ENCODE assay signal across 1 cellular context in genomic region chr2:240620859-240621258, GRCh38.
TF ChIP-seq lines count a peak whose summit lies in the region.

No MANE protein-coding gene starts in this region.

TF ChIP-seq in GM23338, 12 proteins besides CTCF, POLR2A, EP300 and RAD21 (continued from another document):
- TF ChIP-seq, protein P1, sequence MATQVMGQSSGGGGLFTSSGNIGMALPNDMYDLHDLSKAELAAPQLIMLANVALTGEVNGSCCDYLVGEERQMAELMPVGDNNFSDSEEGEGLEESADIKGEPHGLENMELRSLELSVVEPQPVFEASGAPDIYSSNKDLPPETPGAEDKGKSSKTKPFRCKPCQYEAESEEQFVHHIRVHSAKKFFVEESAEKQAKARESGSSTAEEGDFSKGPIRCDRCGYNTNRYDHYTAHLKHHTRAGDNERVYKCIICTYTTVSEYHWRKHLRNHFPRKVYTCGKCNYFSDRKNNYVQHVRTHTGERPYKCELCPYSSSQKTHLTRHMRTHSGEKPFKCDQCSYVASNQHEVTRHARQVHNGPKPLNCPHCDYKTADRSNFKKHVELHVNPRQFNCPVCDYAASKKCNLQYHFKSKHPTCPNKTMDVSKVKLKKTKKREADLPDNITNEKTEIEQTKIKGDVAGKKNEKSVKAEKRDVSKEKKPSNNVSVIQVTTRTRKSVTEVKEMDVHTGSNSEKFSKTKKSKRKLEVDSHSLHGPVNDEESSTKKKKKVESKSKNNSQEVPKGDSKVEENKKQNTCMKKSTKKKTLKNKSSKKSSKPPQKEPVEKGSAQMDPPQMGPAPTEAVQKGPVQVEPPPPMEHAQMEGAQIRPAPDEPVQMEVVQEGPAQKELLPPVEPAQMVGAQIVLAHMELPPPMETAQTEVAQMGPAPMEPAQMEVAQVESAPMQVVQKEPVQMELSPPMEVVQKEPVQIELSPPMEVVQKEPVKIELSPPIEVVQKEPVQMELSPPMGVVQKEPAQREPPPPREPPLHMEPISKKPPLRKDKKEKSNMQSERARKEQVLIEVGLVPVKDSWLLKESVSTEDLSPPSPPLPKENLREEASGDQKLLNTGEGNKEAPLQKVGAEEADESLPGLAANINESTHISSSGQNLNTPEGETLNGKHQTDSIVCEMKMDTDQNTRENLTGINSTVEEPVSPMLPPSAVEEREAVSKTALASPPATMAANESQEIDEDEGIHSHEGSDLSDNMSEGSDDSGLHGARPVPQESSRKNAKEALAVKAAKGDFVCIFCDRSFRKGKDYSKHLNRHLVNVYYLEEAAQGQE (IDR thresholded peaks at IDR 0.05; ENCODE audit: unreplicated experiment) = no peak
- TF ChIP-seq NANOG (IDR thresholded peaks at IDR 0.05; ENCODE audit: borderline replicate concordance) = no peak
- no peak for TF ChIP-seq ZNF331 (CRISPR knock-in tag; IDR thresholded peaks at IDR 0.05; ENCODE audit: low read depth)
- TF ChIP-seq EZH2phosphoT487 (IDR thresholded peaks at IDR 0.05; ENCODE audit: unreplicated experiment) = no peak
- no peak for TF ChIP-seq CREB1 (CRISPR knock-in tag; IDR thresholded peaks at IDR 0.05; ENCODE audit: low read depth)
- TF ChIP-seq ETS1 (IDR thresholded peaks at IDR 0.05) = no peak
